Comparison of ENCODE assay signal across 16 cellular contexts in the genomic region with DNA sequence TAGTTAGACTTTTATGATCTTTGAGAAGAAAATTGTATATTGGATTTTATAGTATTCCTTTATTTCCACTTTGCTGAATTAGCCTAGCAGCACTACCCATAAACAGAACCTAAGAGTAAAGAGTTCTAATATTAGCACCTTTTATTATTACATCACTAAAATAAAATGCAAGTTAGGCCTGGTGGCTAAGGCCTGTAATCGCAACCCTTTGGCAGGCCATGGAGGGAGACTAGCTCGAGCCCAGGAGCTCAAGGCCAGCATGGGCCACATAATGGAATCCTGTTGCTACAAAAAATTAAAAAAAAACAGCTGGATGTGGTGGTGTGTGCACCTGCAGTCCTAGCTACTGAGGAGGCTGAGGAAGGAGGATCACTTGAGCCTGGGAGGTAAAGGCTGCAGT.
"Had no signal": no experiment of that assay in that cellular context is flagged by ENCODE, and none has a peak within 500 bp of the region (broad histone marks: within the 10 kb centered on the region; RNA-seq: fewer than 3 reads in every experiment).

No MANE protein-coding gene starts in this region.

- DNase-seq: activated CD4-positive, alpha-beta memory T cell treated with anti-CD3 and anti-CD28 coated beads for 36 hours; activated gamma-delta T cell; activated T-cell treated with anti-CD3 and anti-CD28 coated beads, Interleukin-2, amount 50 U/mL, for 48 hours; amygdala; esophagus squamous epithelium; foreskin fibroblast; pancreas; small intestine; SW 1271; thyroid gland had no signal

- H3K4me1 Mint-ChIP-seq: neural crest cell had no signal

- H3K4me3 Mint-ChIP-seq: activated CD4-positive, alpha-beta memory T cell treated with anti-CD3 and anti-CD28 coated beads for 36 hours; activated naive CD8-positive, alpha-beta T cell; neural crest cell; T-helper 2 cell treated with Interferon-gamma antibody and Interleukin-4, amounts not matched to agents 5 μg/mL and 100 μg/mL, for 36 hours had no signal

- ATAC-seq: activated CD4-positive, CD25-positive, alpha-beta regulatory T cell treated with anti-CD3 and anti-CD28 coated beads, Interleukin-2, amount 50 U/mL, for 24 hours had no signal

- H3K27ac Mint-ChIP-seq: activated CD4-positive, alpha-beta memory T cell treated with anti-CD3 and anti-CD28 coated beads for 36 hours; activated naive CD8-positive, alpha-beta T cell; T-helper 2 cell treated with Interferon-gamma antibody and Interleukin-4, amounts not matched to agents 5 μg/mL and 100 μg/mL, for 36 hours had no signal

- H3K9me3 Mint-ChIP-seq: neural crest cell; T-helper 2 cell treated with Interferon-gamma antibody and Interleukin-4, amounts not matched to agents 5 μg/mL and 100 μg/mL, for 36 hours had no signal

- H3K36me3 Mint-ChIP-seq: activated CD4-positive, alpha-beta memory T cell treated with anti-CD3 and anti-CD28 coated beads for 36 hours; activated naive CD8-positive, alpha-beta T cell had no signal

- H3K27me3 Mint-ChIP-seq: activated CD4-positive, alpha-beta memory T cell treated with anti-CD3 and anti-CD28 coated beads for 36 hours; activated naive CD8-positive, alpha-beta T cell had no signal

- FAIRE-seq: bronchial epithelial cell, keratinocyte, pancreas, small intestine had no signal
